ENCODE assay signal across 9 cellular contexts in genomic region chr17:28871056-28871579, GRCh38. TPM values are rescaled to one million over a fixed set of nuclear protein-coding genes. Genes with fewer than 3 reads are reported as not detected.
A peak's percentile ranks its signal among the peaks of the same experiment; 100 is the strongest.
DNase-seq lines count a peak whose midpoint lies in the region; ATAC-seq, FAIRE-seq and TF ChIP-seq lines count a peak whose summit lies in the region.
"Had no signal": no experiment of that assay in that cellular context is flagged by ENCODE, and none has a peak within 500 bp of the region (broad histone marks: within the 10 kb centered on the region; RNA-seq: fewer than 3 reads in every experiment).

No MANE protein-coding gene starts in this region.

- BruUV-seq in A673 (replicated peaks; lab: Mats Ljungman, UMichigan) = no TSS peak

- ATAC-seq in memory B cell (ENCODE audit: low read depth) (peak; percentile 100), Right ventricle myocardium inferior (no peak)
- ATAC-seq: HCT116 had no signal

- no peaks in the 10 kb centered on the region for H3K9me3 Mint-ChIP-seq in T-helper 1 cell treated with Interleukin-12 subunit alpha and Interleukin-12 subunit beta and Interleukin-4 antibody, amounts not matched to agents 30 μg/mL and 1 μg/mL, for 36 hours
- no peaks in the 10 kb centered on the region for H3K9me3 Mint-ChIP-seq in memory B cell

- CTCF ChIA-PET in HEK293 (lab: Yijun Ruan, JAX) = interaction anchor here (0.5 to 2.8 kb wide), 7 partner anchors 8 to 108 kb away, joined by 3 to 22 read pairs (median 4); no protein-coding TSS in a partner anchor
- CTCF ChIA-PET in A673 (lab: Charles Lee) = no interaction called here

- POLR2A ChIA-PET in HEK293 (lab: Yijun Ruan, JAX) (no interaction called here), A673 (lab: Charles Lee; ENCODE audit: low non-redundant PET) (no interaction called here)

- peaks cover 1% of the 10 kb centered on the region for H3K36me3 Mint-ChIP-seq in T-helper 1 cell treated with Interleukin-12 subunit alpha and Interleukin-12 subunit beta and Interleukin-4 antibody, amounts not matched to agents 30 μg/mL and 1 μg/mL, for 36 hours (ENCODE audit: low read depth)
- no peaks in the 10 kb centered on the region for H3K36me3 Mint-ChIP-seq in memory B cell

- H3K27ac Mint-ChIP-seq in T-helper 1 cell treated with Interleukin-12 subunit alpha and Interleukin-12 subunit beta and Interleukin-4 antibody, amounts not matched to agents 30 μg/mL and 1 μg/mL, for 36 hours = peak overlapping the region; percentile 96
- H3K27ac Mint-ChIP-seq in memory B cell = peak overlapping the region; percentile 89

- H3K27ac ChIP-seq in HEK293 (ENCODE audit: extremely low read depth, low read depth, low read length) (no peak overlapping the region), A673 (ENCODE audit: low read depth, low read length, poor library complexity, severe bottlenecking) (no peak overlapping the region)

- H3K4me1 ChIP-seq in HEK293 (ENCODE audit: control insufficient read depth, insufficient read depth, low read length) = no peaks in the 10 kb centered on the region
- no peaks in the 10 kb centered on the region for H3K4me1 ChIP-seq in A673 (ENCODE audit: insufficient read depth, low read length, poor library complexity, severe bottlenecking)

- DNase-seq in GM18507 (ENCODE audit: extremely low spot score, insufficient read length, low read depth) = peak; percentile 79
- peak; percentile 33 to 39 for DNase-seq in memory B cell (ENCODE audit: low spot score in 2 of 2)
- DNase-seq in SIG-M5 (lab: John Stamatoyannopoulos, UW) = no peak
- DNase-seq in A673 (ENCODE audit: low spot score) = no peak
- DNase-seq in Right ventricle myocardium inferior (ENCODE audit: missing footprints) = no peak
- no peak for DNase-seq in HuH-7.5 (ENCODE audit: low spot score)

- H3K4me3 Mint-ChIP-seq in T-helper 1 cell treated with Interleukin-12 subunit alpha and Interleukin-12 subunit beta and Interleukin-4 antibody, amounts not matched to agents 30 μg/mL and 1 μg/mL, for 36 hours = no peak overlapping the region
- peak overlapping the region; percentile 35 for H3K4me3 Mint-ChIP-seq in memory B cell

- peaks cover 7% of the 10 kb centered on the region for H3K4me1 Mint-ChIP-seq in T-helper 1 cell treated with Interleukin-12 subunit alpha and Interleukin-12 subunit beta and Interleukin-4 antibody, amounts not matched to agents 30 μg/mL and 1 μg/mL, for 36 hours (ENCODE audit: low read depth)
- H3K4me1 Mint-ChIP-seq in memory B cell = peaks cover 16% of the 10 kb centered on the region

- intact Hi-C loops in A673 (cut with micrococcal nuclease; ENCODE audit: unreplicated experiment) = no loop called here
- intact Hi-C loops in Right ventricle myocardium inferior (cut with DNase I) = no loop called here

- H3K27me3 ChIP-seq in A673 (replicated peaks; ENCODE audit: insufficient read depth, low read depth, low read length, poor library complexity) = no peaks in the 10 kb centered on the region

- H3K36me3 ChIP-seq in HEK293 (ENCODE audit: control insufficient read depth in 2 of 2, insufficient read depth in 1 of 2, low read length in 2 of 2) (no peaks in the 10 kb centered on the region), A673 (ENCODE audit: insufficient read depth, low read length, poor library complexity, severe bottlenecking) (no peaks in the 10 kb centered on the region)

- TF ChIP-seq CTCF in HEK293 (tag by site-specific recombination; IDR thresholded peaks at IDR 0.05) (no peak), A673 (conservative IDR thresholded peaks at IDR 0.05; ENCODE audit: low read depth, low read length) (no peak)

- H3K27me3 Mint-ChIP-seq in T-helper 1 cell treated with Interleukin-12 subunit alpha and Interleukin-12 subunit beta and Interleukin-4 antibody, amounts not matched to agents 30 μg/mL and 1 μg/mL, for 36 hours (ENCODE audit: low read depth) = no peaks in the 10 kb centered on the region
- no peaks in the 10 kb centered on the region for H3K27me3 Mint-ChIP-seq in memory B cell

- peak; percentile 96 for FAIRE-seq in GM18507 (lab: Jason Lieb, UNC)

- H3K4me3 ChIP-seq in HEK293 (ENCODE audit: low read depth, low read length) (no peak overlapping the region), A673 (ENCODE audit: low read depth, low read length, poor library complexity, severe bottlenecking) (no peak overlapping the region)

- H3K9me3 ChIP-seq in HEK293 (ENCODE audit: control insufficient read depth, insufficient read depth, low read depth, low read length) = no peaks in the 10 kb centered on the region
- H3K9me3 ChIP-seq in A673 (ENCODE audit: low read depth, low read length, poor library complexity, severe bottlenecking) = no peaks in the 10 kb centered on the region

TF ChIP-seq in HEK293, 187 proteins besides CTCF, POLR2A, EP300 and RAD21:
- TF ChIP-seq GLIS1 (tag by site-specific recombination; IDR thresholded peaks at IDR 0.05) = peak; percentile 26; the same call in 1 of the 2 replicates
- TF ChIP-seq ZNF211 (tag by site-specific recombination; IDR thresholded peaks at IDR 0.05; ENCODE audit: low read depth) = no peak

RNA-seq across cellular contexts. Expression of gene ERAL1, which starts 16.3 kb away (rescaled TPM):
- total RNA-seq in A673 (2021) = 80.5 and 85.2 TPM in 2 replicates
- 37.2 TPM for total RNA-seq in Right ventricle myocardium inferior

RNA-seq across cellular contexts. Expression of gene FLOT2, which starts 26.4 kb away (rescaled TPM):
- total RNA-seq in A673 (2021) (79.1 and 112 TPM in 2 replicates), Right ventricle myocardium inferior (118 TPM)

RNA-seq across cellular contexts. Expression of gene FAM222B, which starts 28.5 kb away (rescaled TPM):
- 27.3 and 31.8 TPM in 2 replicates for total RNA-seq in A673 (2021)
- total RNA-seq in Right ventricle myocardium inferior = 16.9 TPM

RNA-seq across cellular contexts. Expression of gene DHRS13, which starts 31.8 kb away (rescaled TPM):
- total RNA-seq in A673 (2021) = 37.3 and 41.9 TPM in 2 replicates
- 3.0 TPM for total RNA-seq in Right ventricle myocardium inferior

Comparison
In these comparisons a context has a peak if more than half of its experiments do, and no peak if none do; other contexts are left out.
1. DNase-seq: peak in GM18507 (single experiment) and memory B cell (2 of 2); none in SIG-M5 (single experiment), A673 (single experiment), Right ventricle myocardium inferior (single experiment) and HuH-7.5 (single experiment).